Comparison of ENCODE assay signal across 22 cellular contexts in the genomic region with DNA sequence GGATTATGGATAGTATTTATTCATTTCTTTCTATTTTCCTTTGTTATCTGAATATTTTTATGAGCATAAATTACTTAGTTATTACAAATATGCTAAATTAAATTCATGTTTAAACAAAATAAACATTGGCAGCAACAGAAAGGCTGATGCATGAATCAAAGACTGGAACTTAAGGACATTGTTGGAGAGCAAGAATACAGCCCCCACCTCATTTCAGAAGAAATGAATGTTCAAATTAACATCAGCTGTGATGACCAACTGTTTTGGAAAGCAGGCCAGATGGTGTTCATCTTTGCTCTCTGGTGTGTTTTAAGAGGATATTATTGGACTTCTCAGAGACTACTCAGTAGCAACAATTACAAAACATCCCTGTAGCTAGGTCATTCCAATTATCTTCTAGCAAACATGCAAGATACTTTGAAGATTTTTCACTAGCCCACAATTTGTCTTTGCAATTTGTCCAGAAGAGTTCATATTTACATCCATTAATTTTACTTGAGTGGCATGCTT.
A peak's percentile ranks its signal among the peaks of the same experiment; 100 is the strongest.
DNase-seq lines count a peak whose midpoint lies in the region; ATAC-seq, FAIRE-seq and TF ChIP-seq lines count a peak whose summit lies in the region.
"Had no signal": no experiment of that assay in that cellular context is flagged by ENCODE, and none has a peak within 500 bp of the region (broad histone marks: within the 10 kb centered on the region; RNA-seq: fewer than 3 reads in every experiment).

No MANE protein-coding gene starts in this region.

- H3F3A ChIP-seq in neural progenitor cell (ENCODE audit: low read depth), result no peaks in the 10 kb centered on the region

- TF ChIP-seq CTCF in neural progenitor cell (IDR thresholded peaks at IDR 0.05), result no peak

- H3K9me3 Mint-ChIP-seq in neural progenitor cell, result peaks cover 2% of the 10 kb centered on the region
- H3K9me3 Mint-ChIP-seq: CD8-positive, alpha-beta T cell had no signal

- in situ Hi-C loops in G401 (cut with HindIII; ENCODE audit: low sequenced_read_pairs), result no loop called here

- H4K20me1 ChIP-seq in neural progenitor cell (ENCODE audit: low read depth), result no peaks in the 10 kb centered on the region
- H4K20me1 ChIP-seq: BLaER1 had no signal

- H3K36me3 Mint-ChIP-seq in neural progenitor cell, result no peaks in the 10 kb centered on the region
- H3K36me3 Mint-ChIP-seq: CD8-positive, alpha-beta T cell had no signal

- H3K9ac ChIP-seq in neural progenitor cell, result no peak overlapping the region
- H3K9ac ChIP-seq: BLaER1 had no signal

- H3K4me2 ChIP-seq in neural progenitor cell, result no peak overlapping the region
- H3K4me2 ChIP-seq: BLaER1 had no signal

- no peak overlapping the region for H3K27ac Mint-ChIP-seq in neural progenitor cell
- H3K27ac Mint-ChIP-seq: CD8-positive, alpha-beta T cell had no signal

- no peaks in the 10 kb centered on the region for H3K79me2 ChIP-seq in neural progenitor cell (ENCODE audit: low read depth)

- no peak overlapping the region for H3K4me3 Mint-ChIP-seq in neural progenitor cell
- H3K4me3 Mint-ChIP-seq: CD8-positive, alpha-beta T cell had no signal

- no peaks in the 10 kb centered on the region for H3K27me3 Mint-ChIP-seq in neural progenitor cell (ENCODE audit: insufficient read depth, low read depth)

- no peak overlapping the region for H3K4me3 ChIP-seq in neural progenitor cell
- H3K4me3 ChIP-seq: BLaER1, MG63, Peyer's patch, SK-N-MC had no signal

- no peaks in the 10 kb centered on the region for H3K27me3 ChIP-seq in neural progenitor cell
- H3K27me3 ChIP-seq: BLaER1, MG63, Peyer's patch had no signal

- DNase-seq in G401 (ENCODE audit: low spot score) (peak; percentile 22), NCI-H1694 treated with DMSO at 0.1 percent for 48 hours (lab: John Stamatoyannopoulos, UW) (peak; percentile 25), neural progenitor cell (ENCODE audit: low spot score) (no peak), SIG-M5 treated with dmso at 0.1 percent for 504 hours (lab: John Stamatoyannopoulos, UW; ENCODE audit: unreplicated experiment) (no peak), NCI-H446 treated with DMSO at 0.1 percent for 48 hours (lab: John Stamatoyannopoulos, UW) (no peak)
- DNase-seq: ACHN; CD8-positive, alpha-beta T cell; DMS79 treated with DMSO at 0.1 percent for 48 hours; GOT3; IMR-90; Karpas-422; MG63; NCI-H1092 treated with DMSO at 0.1 percent for 48 hours; NCI-H2107; NCI-H345; Peyer's patch; T-helper 1 cell had no signal

- H3K27ac ChIP-seq in neural progenitor cell, result no peak overlapping the region
- H3K27ac ChIP-seq: BLaER1, Peyer's patch, SK-N-MC had no signal

- ATAC-seq in HG03280 (IDR thresholded peaks at IDR 0.05; ENCODE audit: unreplicated experiment), result no peak
- ATAC-seq: CD8-positive, alpha-beta T cell; Right ventricle myocardium inferior had no signal

- peaks cover 11% of the 10 kb centered on the region for H3K4me1 Mint-ChIP-seq in neural progenitor cell

- peak; percentile 83 for FAIRE-seq in endometrium (lab: Jason Lieb, UNC)

- no peaks in the 10 kb centered on the region for H3K9me3 ChIP-seq in neural progenitor cell (ENCODE audit: low read depth)
- H3K9me3 ChIP-seq: BLaER1, MG63, Peyer's patch had no signal

- H2AFZ ChIP-seq in neural progenitor cell (replicated peaks), result peak overlapping the region; percentile 13

- H3K4me1 ChIP-seq in neural progenitor cell, result peaks cover 6% of the 10 kb centered on the region
- H3K4me1 ChIP-seq: BLaER1, Peyer's patch had no signal

- H3K36me3 ChIP-seq in neural progenitor cell, result no peaks in the 10 kb centered on the region
- H3K36me3 ChIP-seq: BLaER1, MG63, Peyer's patch had no signal

Comparison
In these comparisons a context has a peak if more than half of its experiments do, and no peak if none do; other contexts are left out.
1. DNase-seq: peak in G401 (single experiment) and NCI-H1694 treated with DMSO at 0.1 percent for 48 hours (single experiment); none in neural progenitor cell (single experiment), SIG-M5 treated with dmso at 0.1 percent for 504 hours (single experiment) and NCI-H446 treated with DMSO at 0.1 percent for 48 hours (single experiment).